In the genomic region with DNA sequence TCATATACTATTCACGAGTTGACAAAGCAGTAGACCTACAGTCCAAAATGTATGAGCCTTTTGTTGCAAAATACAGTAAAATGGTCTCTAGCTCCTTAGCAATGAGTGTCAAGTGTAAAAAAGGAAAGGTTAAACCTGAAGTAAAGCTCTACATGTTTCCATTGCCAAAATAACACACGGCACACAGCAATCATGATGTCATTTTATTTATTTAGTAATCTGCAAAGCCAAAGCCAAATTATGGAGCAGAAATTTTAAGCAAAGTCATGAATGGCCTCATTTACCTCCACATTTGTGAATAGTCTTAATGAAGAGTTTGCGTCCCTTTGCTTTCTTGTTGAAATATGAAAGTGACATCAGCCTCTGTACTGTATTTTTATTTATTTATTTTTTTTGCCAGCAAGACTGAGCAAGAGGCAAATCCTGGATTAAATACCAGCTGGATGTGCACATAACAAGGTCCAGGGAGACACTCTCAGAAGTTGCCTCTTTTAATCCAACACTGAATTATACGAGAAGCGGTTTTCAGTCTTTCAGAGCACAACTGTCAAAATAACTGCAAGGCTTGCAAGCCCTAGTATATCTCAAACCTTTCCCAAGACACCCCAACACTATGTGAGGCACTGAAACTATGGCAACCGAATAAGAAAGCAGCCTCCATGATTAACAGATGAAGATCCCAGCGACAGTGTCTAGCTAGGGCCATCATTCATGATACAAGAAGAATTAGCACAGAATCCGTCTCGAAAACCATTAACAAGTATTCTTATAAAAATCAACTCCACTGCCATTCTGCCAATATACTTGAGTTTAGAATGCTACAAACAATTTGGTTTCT, we compare ENCODE assay signal across 1 cellular context.
TF ChIP-seq lines count a peak whose summit lies in the region.

No MANE protein-coding gene starts in this region.

TF ChIP-seq in HepG2, 621 proteins besides CTCF, POLR2A, EP300 and RAD21:
- TF ChIP-seq ATF7 (IDR thresholded peaks at IDR 0.05) (peak; percentile 59), ATF7 (CRISPR knock-in tag; IDR thresholded peaks at IDR 0.05) (no peak)
- TF ChIP-seq, protein P1, sequence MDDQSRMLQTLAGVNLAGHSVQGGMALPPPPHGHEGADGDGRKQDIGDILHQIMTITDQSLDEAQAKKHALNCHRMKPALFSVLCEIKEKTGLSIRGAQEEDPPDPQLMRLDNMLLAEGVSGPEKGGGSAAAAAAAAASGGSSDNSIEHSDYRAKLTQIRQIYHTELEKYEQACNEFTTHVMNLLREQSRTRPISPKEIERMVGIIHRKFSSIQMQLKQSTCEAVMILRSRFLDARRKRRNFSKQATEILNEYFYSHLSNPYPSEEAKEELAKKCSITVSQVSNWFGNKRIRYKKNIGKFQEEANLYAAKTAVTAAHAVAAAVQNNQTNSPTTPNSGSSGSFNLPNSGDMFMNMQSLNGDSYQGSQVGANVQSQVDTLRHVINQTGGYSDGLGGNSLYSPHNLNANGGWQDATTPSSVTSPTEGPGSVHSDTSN (CRISPR knock-in tag; IDR thresholded peaks at IDR 0.05; ENCODE audit: borderline replicate concordance): no peak
